ENCODE assay signal across 8 cellular contexts in the genomic region with DNA sequence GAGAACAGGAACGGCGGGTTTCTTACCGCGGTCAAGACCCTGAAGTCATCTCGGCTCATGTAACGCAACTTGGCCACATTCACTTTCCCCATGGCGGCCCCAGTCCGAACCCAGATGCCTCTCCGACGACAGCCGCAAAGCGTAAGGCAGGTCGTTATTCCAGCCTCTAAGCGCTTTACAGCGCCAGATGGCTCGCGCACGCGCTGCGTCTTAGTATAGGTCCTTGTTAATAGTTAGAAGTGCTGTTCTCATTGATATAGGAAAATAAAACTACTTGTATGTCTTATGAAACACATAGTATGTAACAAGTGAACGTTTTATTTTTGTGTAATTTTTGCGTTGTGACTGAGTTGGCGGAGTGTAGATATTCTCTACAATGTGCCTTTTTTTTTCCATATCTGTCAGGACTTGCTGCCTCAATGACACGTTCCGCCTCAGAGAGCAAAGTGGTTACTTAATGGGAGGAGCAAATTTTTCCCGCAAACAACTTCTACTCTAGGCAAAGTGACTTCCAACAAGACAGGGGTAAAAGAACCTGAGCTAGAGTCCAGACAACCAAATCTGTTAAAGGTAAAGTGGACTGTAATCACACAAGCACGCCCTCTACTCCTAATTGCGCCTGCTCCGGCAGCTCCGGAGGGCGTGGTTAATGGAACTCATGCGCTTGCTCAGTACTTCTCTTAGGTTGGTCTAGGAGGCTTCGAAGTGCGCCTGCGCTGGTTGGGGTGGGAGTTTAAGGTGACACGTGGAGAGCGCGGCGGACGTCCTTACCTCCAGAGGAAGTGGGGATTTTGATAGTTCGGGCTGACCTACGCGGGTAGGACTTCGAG. TPM values are rescaled to one million over a fixed set of nuclear protein-coding genes. Genes with fewer than 3 reads are reported as not detected.
DNase-seq lines count a peak whose midpoint lies in the region; ATAC-seq and TF ChIP-seq lines count a peak whose summit lies in the region.

A gene (minus strand): TSS at position 148 of the 830 bp plus-strand sequence. CDS start 56 bp downstream, at position 92.

- no peaks in the 10 kb centered on the region for H3K9me3 Mint-ChIP-seq in activated B cell treated with CpG ODN at 0.5 μM for 24 hours

- DNase-seq in AG08395 (ENCODE audit: low spot score) (peak; percentile 95), NCI-H345 (lab: John Stamatoyannopoulos, UW) (peak; percentile 96), activated B cell treated with CpG ODN at 0.5 μM for 24 hours (peak; percentile 78), caudate nucleus (lab: John Stamatoyannopoulos, UW) (peak; percentile 54 to 95 (median 86)), inferior parietal cortex (ENCODE audit: extremely low spot score) (peak; percentile 99), spleen (peak; percentile 96)

- WGBS in spleen, 5 donors: 0% methylated on average over 39 to 44 of the region's 44 CpGs

- TF ChIP-seq POLR2A in GM18951 (IDR thresholded peaks at IDR 0.05; ENCODE audit: extremely low read depth, insufficient read depth, insufficient read length): peak; percentile 75
- peak in 1 of 3 donors; percentile 67 for TF ChIP-seq POLR2A in spleen (IDR thresholded peaks at IDR 0.05)

- H3K9me3 ChIP-seq in spleen: no peaks in the 10 kb centered on the region

- TF ChIP-seq CTCF in activated B cell treated with CpG ODN at 0.5 μM for 24 hours (IDR thresholded peaks at IDR 0.05) (no peak), spleen (IDR thresholded peaks at IDR 0.05 in 8 of 11, conservative IDR thresholded peaks at IDR 0.05 in 3 of 11) (peak in 1 of 11 experiments; percentile 19)

- peaks cover 0 to 13% (median 9%) of the 10 kb centered on the region in 6 donors for H3K36me3 ChIP-seq in spleen

- H3K27me3 ChIP-seq in spleen (replicated peaks in 1 of 7): no peaks in the 10 kb centered on the region

- H3K27ac ChIP-seq in caudate nucleus (ENCODE audit: low read depth, low read length): peak within 1 kb of the TSS; percentile 98
- peak within 1 kb of the TSS; percentile 78 to 95 (median 90) for H3K27ac ChIP-seq in spleen

- H3K36me3 Mint-ChIP-seq in activated B cell treated with CpG ODN at 0.5 μM for 24 hours (ENCODE audit: low read depth): peaks cover 34% of the 10 kb centered on the region

- H3K27ac Mint-ChIP-seq in activated B cell treated with CpG ODN at 0.5 μM for 24 hours: peak within 1 kb of the TSS; percentile 99

- peak within 1 kb of the TSS; percentile 49 to 84 (median 71) for H3K4me3 ChIP-seq in spleen

- H3K27me3 Mint-ChIP-seq in activated B cell treated with CpG ODN at 0.5 μM for 24 hours: no peaks in the 10 kb centered on the region

- CTCF ChIA-PET in activated B cell treated with CpG ODN at 0.5 μM for 24 hours (lab: Charles Lee): no interaction called here

- peak; percentile 93 for ATAC-seq in HG03196 (IDR thresholded peaks at IDR 0.05; ENCODE audit: unreplicated experiment)
- ATAC-seq in activated B cell treated with CpG ODN at 0.5 μM for 24 hours (ENCODE audit: low read depth): peak; percentile 89

- in situ Hi-C loops in GM18951 (cut with MboI; ENCODE audit: low sequenced_read_pairs, unreplicated experiment): no loop called here

- intact Hi-C loops in activated B cell treated with CpG ODN at 0.5 μM for 24 hours (cut with micrococcal nuclease) (loop anchor here (1.0 to 5.0 kb wide), 13 partner anchors 16 to 1844 kb away; a partner anchor contains a TSS), spleen (cut with DNase I; ENCODE audit: low total_unique reads) (no loop called here)

- peak within 1 kb of the TSS; percentile 96 for H3K4me3 Mint-ChIP-seq in activated B cell treated with CpG ODN at 0.5 μM for 24 hours

- H3K4me1 ChIP-seq in spleen: peaks cover 19 to 40% (median 29%) of the 10 kb centered on the region in 6 donors

- POLR2A ChIA-PET in activated B cell treated with CpG ODN at 0.5 μM for 24 hours (lab: Charles Lee): interaction anchor here (0.5 to 1.4 kb wide), 13 partner anchors 15 to 1746 kb away, joined by 3 to 7 read pairs (median 3); a partner anchor contains a TSS

- H3K4me1 Mint-ChIP-seq in activated B cell treated with CpG ODN at 0.5 μM for 24 hours: peaks cover 34% of the 10 kb centered on the region

RNA-seq across cellular contexts. Expression of the gene that starts here (rescaled TPM):
- total RNA-seq in activated B cell treated with CpG ODN at 0.5 μM for 24 hours: 38.3 and 41.4 TPM in 2 replicates
- 10 to 100 TPM; 13.9 to 30.0 (median 20.8) TPM for total RNA-seq in spleen
- polyA plus RNA-seq in spleen: 10 to 100 TPM in 1 of 3 donors, 1 to 10 TPM in 2; 8.5 to 10.8 (median 9.3) TPM

Comparison
In these comparisons a context has a peak if more than half of its experiments do, and no peak if none do; other contexts are left out.
1. Peak in every context shown above with its lines: DNase-seq, ATAC-seq, H3K4me3 ChIP-seq and H3K27ac ChIP-seq.